Comparison of ENCODE assay signal across 31 cellular contexts in the genomic region with DNA sequence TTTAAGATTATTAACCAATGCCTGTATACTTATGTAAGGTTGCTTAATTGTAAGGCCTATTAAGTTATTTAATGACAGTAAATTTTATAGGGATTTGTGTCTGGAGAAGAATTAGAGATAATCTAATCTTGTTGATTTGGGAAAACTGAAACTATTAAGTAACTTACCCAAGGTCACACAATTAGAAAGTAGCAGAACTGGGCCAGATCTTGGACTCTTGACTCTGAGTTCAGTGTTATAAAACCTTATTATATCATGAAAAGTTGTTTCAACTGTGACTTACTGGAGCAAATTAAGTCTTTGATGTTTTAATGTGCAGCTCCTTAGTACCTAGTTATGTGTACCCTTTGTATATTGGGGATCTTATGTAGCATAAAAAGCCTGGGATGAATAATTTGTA. TPM values are rescaled to one million over a fixed set of nuclear protein-coding genes. Genes with fewer than 3 reads are reported as not detected.
DNase-seq lines count a peak whose midpoint lies in the region; ATAC-seq, FAIRE-seq and TF ChIP-seq lines count a peak whose summit lies in the region.
"Had no signal": no experiment of that assay in that cellular context is flagged by ENCODE, and none has a peak within 500 bp of the region (broad histone marks: within the 10 kb centered on the region; RNA-seq: fewer than 3 reads in every experiment).

No MANE protein-coding gene starts in this region.

- no peak overlapping the region for H3K4me3 ChIP-seq in left ventricle myocardium inferior
- H3K4me3 ChIP-seq in right atrium auricular region, result no peak overlapping the region
- H3K4me3 ChIP-seq in kidney (ENCODE audit: low read length in 2 of 2), result no peak overlapping the region
- H3K4me3 ChIP-seq in pancreas, result no peak overlapping the region
- no peak overlapping the region for H3K4me3 ChIP-seq in trophoblast cell (ENCODE audit: low read depth, low read length)
- H3K4me3 ChIP-seq: breast epithelium, esophagus muscularis mucosa, gastroesophageal sphincter, GM23338, upper lobe of left lung had no signal

- H3K14ac ChIP-seq in trophoblast cell (ENCODE audit: low read length), result no peak overlapping the region

- intact Hi-C loops in left ventricle myocardium inferior (cut with micrococcal nuclease), result no loop called here
- intact Hi-C loops in kidney (cut with DNase I), result no loop called here
- intact Hi-C loops in pancreas (cut with DNase I), result no loop called here

- H4K8ac ChIP-seq in trophoblast cell (ENCODE audit: low read depth, low read length), result no peak overlapping the region

- H3K27me3 ChIP-seq in left ventricle myocardium inferior (ENCODE audit: low read depth) (no peaks in the 10 kb centered on the region), right atrium auricular region (no peaks in the 10 kb centered on the region), pancreas (no peaks in the 10 kb centered on the region), trophoblast cell (ENCODE audit: insufficient read depth, low read length) (no peaks in the 10 kb centered on the region)
- H3K27me3 ChIP-seq: breast epithelium, esophagus muscularis mucosa, gastroesophageal sphincter, upper lobe of left lung had no signal

- no peak overlapping the region for H2AK5ac ChIP-seq in trophoblast cell (ENCODE audit: low read length)

- peak overlapping the region; percentile 4 for H3K27ac ChIP-seq in left ventricle myocardium inferior (replicated peaks)
- H3K27ac ChIP-seq in right atrium auricular region, result no peak overlapping the region
- peak overlapping the region in 1 of 2 donors; percentile 81 for H3K27ac ChIP-seq in kidney (ENCODE audit: low read depth in 2 of 2, low read length in 2 of 2)
- peak overlapping the region in 2 of 4 donors; percentile 19 to 22 for H3K27ac ChIP-seq in pancreas
- H3K27ac ChIP-seq in trophoblast cell (ENCODE audit: low read depth, low read length), result no peak overlapping the region
- H3K27ac ChIP-seq: 22Rv1, breast epithelium, gastroesophageal sphincter, upper lobe of left lung had no signal

- no peak overlapping the region for H3K4me2 ChIP-seq in trophoblast cell (ENCODE audit: low read length)
- H3K4me2 ChIP-seq: GM23338 had no signal

- H3K23ac ChIP-seq in trophoblast cell (ENCODE audit: low read length), result no peak overlapping the region

- no peak overlapping the region for H2BK12ac ChIP-seq in trophoblast cell (ENCODE audit: low read length)

- no peak overlapping the region for H3K18ac ChIP-seq in trophoblast cell (ENCODE audit: low read length)

- H3K9me3 ChIP-seq in left ventricle myocardium inferior (replicated peaks) (no peaks in the 10 kb centered on the region), right atrium auricular region (no peaks in the 10 kb centered on the region), kidney (ENCODE audit: control insufficient read depth in 1 of 2, low read length in 2 of 2) (no peaks in the 10 kb centered on the region), pancreas (no peaks in the 10 kb centered on the region), trophoblast cell (ENCODE audit: insufficient read depth, low read depth, low read length) (no peaks in the 10 kb centered on the region)
- H3K9me3 ChIP-seq: breast epithelium, esophagus muscularis mucosa, gastroesophageal sphincter, upper lobe of left lung had no signal

- H4K91ac ChIP-seq in trophoblast cell (ENCODE audit: low read depth, low read length), result no peak overlapping the region

- FAIRE-seq in kidney (lab: Jason Lieb, UNC), result peak; percentile 86
- no peak for FAIRE-seq in pancreas (lab: Jason Lieb, UNC)

- H2BK5ac ChIP-seq in trophoblast cell (ENCODE audit: low read depth, low read length, poor library complexity), result no peak overlapping the region

- ATAC-seq in pancreas, result peak in 3 of 4 donors; percentile 38 to 53 (median 44)
- ATAC-seq in HG02938 (IDR thresholded peaks at IDR 0.05; ENCODE audit: unreplicated experiment), result no peak
- ATAC-seq: gastroesophageal sphincter, GM23338, SK-N-SH treated with all-trans-retinoic acid at 6 μM for 48 hours had no signal

- no peak overlapping the region for H2BK120ac ChIP-seq in trophoblast cell (ENCODE audit: insufficient read depth, low read length, poor library complexity)

- TF ChIP-seq CTCF in left ventricle myocardium inferior (IDR thresholded peaks at IDR 0.05; ENCODE audit: borderline replicate concordance) (no peak), right atrium auricular region (IDR thresholded peaks at IDR 0.05) (no peak), kidney (IDR thresholded peaks at IDR 0.05; ENCODE audit: borderline replicate concordance, extremely low read depth, insufficient read depth) (no peak), pancreas (IDR thresholded peaks at IDR 0.05) (no peak)

- H3K79me2 ChIP-seq in trophoblast cell (ENCODE audit: control insufficient read depth, insufficient read depth, low read length, poor library complexity), result no peaks in the 10 kb centered on the region

- H3K36me3 ChIP-seq in left ventricle myocardium inferior (no peaks in the 10 kb centered on the region), right atrium auricular region (no peaks in the 10 kb centered on the region), kidney (ENCODE audit: control insufficient read depth in 1 of 2, insufficient read depth in 2 of 2, low read length in 2 of 2) (no peaks in the 10 kb centered on the region), pancreas (no peaks in the 10 kb centered on the region), trophoblast cell (ENCODE audit: control insufficient read depth in 1 of 2, insufficient read depth in 2 of 2, low read length in 2 of 2) (peaks cover 1 to 2% of the 10 kb centered on the region in 2 experiments)
- H3K36me3 ChIP-seq: breast epithelium, gastroesophageal sphincter, upper lobe of left lung had no signal

- no peaks in the 10 kb centered on the region for H3K79me1 ChIP-seq in trophoblast cell (ENCODE audit: low read length)

- H3K4me1 ChIP-seq in left ventricle myocardium inferior (peaks cover 63% of the 10 kb centered on the region), right atrium auricular region (peaks cover 0 to 34% of the 10 kb centered on the region in 2 donors), kidney (ENCODE audit: control insufficient read depth in 1 of 2, insufficient read depth in 1 of 2, low read depth in 1 of 2, low read length in 2 of 2) (peaks cover 0 to 32% of the 10 kb centered on the region in 2 donors), pancreas (peaks cover 32 to 77% (median 60%) of the 10 kb centered on the region in 3 donors), trophoblast cell (ENCODE audit: control insufficient read depth in 1 of 2, insufficient read depth in 2 of 2, low read length in 2 of 2) (no peaks in the 10 kb centered on the region)

- H3K9ac ChIP-seq in kidney (ENCODE audit: low read length in 2 of 2) (no peak overlapping the region), trophoblast cell (ENCODE audit: low read length) (no peak overlapping the region)

- no peak overlapping the region for H3K4ac ChIP-seq in trophoblast cell (ENCODE audit: low read depth, low read length)

- no peak overlapping the region for H2AFZ ChIP-seq in trophoblast cell (ENCODE audit: insufficient read depth, low read length, poor library complexity)
- H2AFZ ChIP-seq: GM23338 had no signal

- DNase-seq in left ventricle myocardium inferior, result no peak
- DNase-seq in right atrium auricular region (ENCODE audit: low spot score), result no peak
- DNase-seq in kidney, result no peak
- DNase-seq in pancreas, result no peak
- DNase-seq in trophoblast cell, result no peak
- no peak for DNase-seq in pons (ENCODE audit: low spot score)
- DNase-seq in NCI-H2227 treated with DMSO at 0.1 percent for 48 hours (lab: John Stamatoyannopoulos, UW), result no peak
- DNase-seq: activated CD4-positive, alpha-beta T cell treated with anti-CD3 and anti-CD28 coated beads for 4 hours; activated CD8-positive, alpha-beta memory T cell treated with anti-CD3 and anti-CD28 coated beads for 24 hours; activated naive CD4-positive, alpha-beta T cell treated with anti-CD3 and anti-CD28 coated beads for 36 hours; activated T-cell treated with anti-CD3 and anti-CD28 coated beads, Interleukin-2, amount 50 U/mL, for 24 hours; amniotic stem cell; endodermal cell; Kasumi-1; NCI-H1092 treated with DMSO at 0.1 percent for 48 hours; NCI-H2029; NCI-H226; NCI-H774; nucleus accumbens; stimulated activated CD4-positive, alpha-beta T cell treated with anti-CD3 and anti-CD28 coated beads, Interleukin-12 subunit alpha, Interleukin-12 subunit beta, amount 100 ng/mL, for 4 hours; stimulated activated CD4-positive, alpha-beta T cell treated with anti-CD3 and anti-CD28 coated beads, Interleukin-4, amount 100 ng/mL, for 24 hours; stimulated activated naive B cell treated with anti-CD40 and anti-IgM and Interleukin-4, amounts not matched to agents 10 μg/mL and 1 μg/mL and 100 μg/mL, for 72 hours; T-helper 2 cell; upper lobe of left lung had no signal

- no peak overlapping the region for H4K12ac ChIP-seq in trophoblast cell (ENCODE audit: low read depth, low read length)

RNA-seq across cellular contexts. Expression of a gene that starts 38.6 kb away (rescaled TPM):
- 160 TPM for total RNA-seq in left ventricle myocardium inferior
- total RNA-seq in right atrium auricular region, result 100 to 1,000 TPM; 132 to 190 TPM
- total RNA-seq in kidney, result 79.0 TPM
- 170 TPM for polyA plus RNA-seq in kidney (ENCODE audit: insufficient read depth, low read depth, low replicate concordance)
- 10 to 100 TPM; 13.0 to 39.8 (median 20.8) TPM for total RNA-seq in pancreas
- polyA plus RNA-seq in pancreas, result 10 to 100 TPM; 47.9 to 54.2 TPM
- 185 and 191 TPM in 2 replicates for polyA plus RNA-seq in trophoblast cell (2013)
